In the genomic region with DNA sequence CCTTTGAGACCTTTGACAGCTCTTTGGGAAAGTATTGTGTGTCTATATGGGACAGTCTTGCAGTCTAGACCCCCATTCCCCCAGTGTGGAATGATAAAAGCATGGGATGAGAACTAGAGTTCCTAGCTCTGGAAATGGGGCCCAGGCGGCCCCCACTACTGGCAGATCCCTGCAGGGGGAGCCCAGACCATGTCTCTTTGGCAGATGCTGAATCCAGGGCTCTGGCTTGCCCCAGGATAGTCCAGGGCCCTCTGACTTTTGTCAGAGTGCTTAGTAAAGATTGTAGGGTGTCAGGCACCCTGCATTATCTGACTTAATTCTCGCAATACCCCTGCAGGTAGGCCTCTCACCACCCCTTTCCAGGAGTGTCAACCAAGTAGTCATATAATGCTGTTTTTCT, we compare ENCODE assay signal across 1 cellular context.
TF ChIP-seq lines count a peak whose summit lies in the region.

No MANE protein-coding gene starts in this region.

TF ChIP-seq in GM23338, 12 proteins besides CTCF, POLR2A, EP300 and RAD21 (continued from another document):
- TF ChIP-seq ZNF462 (CRISPR knock-in tag; IDR thresholded peaks at IDR 0.05) = no peak
- TF ChIP-seq CREB1 (CRISPR knock-in tag; IDR thresholded peaks at IDR 0.05; ENCODE audit: low read depth) = no peak
- TF ChIP-seq, protein P1, sequence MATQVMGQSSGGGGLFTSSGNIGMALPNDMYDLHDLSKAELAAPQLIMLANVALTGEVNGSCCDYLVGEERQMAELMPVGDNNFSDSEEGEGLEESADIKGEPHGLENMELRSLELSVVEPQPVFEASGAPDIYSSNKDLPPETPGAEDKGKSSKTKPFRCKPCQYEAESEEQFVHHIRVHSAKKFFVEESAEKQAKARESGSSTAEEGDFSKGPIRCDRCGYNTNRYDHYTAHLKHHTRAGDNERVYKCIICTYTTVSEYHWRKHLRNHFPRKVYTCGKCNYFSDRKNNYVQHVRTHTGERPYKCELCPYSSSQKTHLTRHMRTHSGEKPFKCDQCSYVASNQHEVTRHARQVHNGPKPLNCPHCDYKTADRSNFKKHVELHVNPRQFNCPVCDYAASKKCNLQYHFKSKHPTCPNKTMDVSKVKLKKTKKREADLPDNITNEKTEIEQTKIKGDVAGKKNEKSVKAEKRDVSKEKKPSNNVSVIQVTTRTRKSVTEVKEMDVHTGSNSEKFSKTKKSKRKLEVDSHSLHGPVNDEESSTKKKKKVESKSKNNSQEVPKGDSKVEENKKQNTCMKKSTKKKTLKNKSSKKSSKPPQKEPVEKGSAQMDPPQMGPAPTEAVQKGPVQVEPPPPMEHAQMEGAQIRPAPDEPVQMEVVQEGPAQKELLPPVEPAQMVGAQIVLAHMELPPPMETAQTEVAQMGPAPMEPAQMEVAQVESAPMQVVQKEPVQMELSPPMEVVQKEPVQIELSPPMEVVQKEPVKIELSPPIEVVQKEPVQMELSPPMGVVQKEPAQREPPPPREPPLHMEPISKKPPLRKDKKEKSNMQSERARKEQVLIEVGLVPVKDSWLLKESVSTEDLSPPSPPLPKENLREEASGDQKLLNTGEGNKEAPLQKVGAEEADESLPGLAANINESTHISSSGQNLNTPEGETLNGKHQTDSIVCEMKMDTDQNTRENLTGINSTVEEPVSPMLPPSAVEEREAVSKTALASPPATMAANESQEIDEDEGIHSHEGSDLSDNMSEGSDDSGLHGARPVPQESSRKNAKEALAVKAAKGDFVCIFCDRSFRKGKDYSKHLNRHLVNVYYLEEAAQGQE (IDR thresholded peaks at IDR 0.05; ENCODE audit: unreplicated experiment) = no peak
- no peak for TF ChIP-seq EZH2 (IDR thresholded peaks at IDR 0.05; ENCODE audit: low read depth, unreplicated experiment)
- TF ChIP-seq STAT1 (IDR thresholded peaks at IDR 0.05; ENCODE audit: unreplicated experiment) = no peak
- TF ChIP-seq POLR2AphosphoS5 (IDR thresholded peaks at IDR 0.05; ENCODE audit: low read depth) = no peak
